25 cellular contexts compared by ENCODE assay signal in the genomic region with DNA sequence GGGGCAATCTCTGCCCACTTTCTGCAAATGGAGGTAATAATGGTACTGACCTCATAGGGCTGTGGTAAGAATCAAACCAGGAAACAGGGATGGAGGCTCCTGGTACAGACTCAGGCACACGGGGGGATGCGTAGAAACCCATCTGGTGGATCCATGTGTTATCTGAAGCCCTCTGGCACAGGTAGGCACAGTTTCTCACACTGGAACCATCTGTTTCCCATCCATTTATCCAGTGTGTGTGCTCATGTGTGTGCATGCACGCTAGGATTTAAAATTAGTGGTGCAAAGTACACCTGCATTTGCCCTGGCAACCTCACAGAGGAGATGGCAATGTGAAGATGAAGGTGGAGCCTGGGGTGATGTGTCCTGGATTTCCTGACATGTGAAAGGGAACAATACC.
"Had no signal": no experiment of that assay in that cellular context is flagged by ENCODE, and none has a peak within 500 bp of the region (broad histone marks: within the 10 kb centered on the region; RNA-seq: fewer than 3 reads in every experiment).

No MANE protein-coding gene starts in this region.

- DNase-seq: activated B cell treated with CpG ODN at 0.5 μM for 24 hours; activated CD8-positive, alpha-beta memory T cell treated with anti-CD3 and anti-CD28 coated beads for 24 hours; activated effector memory CD4-positive, alpha-beta T cell treated with anti-CD3 and anti-CD28 coated beads, Interleukin-2, amount 50 U/mL, for 16 hours; activated naive CD4-positive, alpha-beta T cell treated with anti-CD3 and anti-CD28 coated beads, Interleukin-2, amount 10 ng/mL, durations not matched to agents 7 days and 5 days; activated naive CD8-positive, alpha-beta T cell treated with anti-CD3 and anti-CD28 coated beads, Interleukin-2, amount 10 ng/mL, durations not matched to agents 7 days and 5 days; activated T-cell treated with anti-CD3 and anti-CD28 coated beads, Interleukin-2, amount 50 U/mL, for 1 hour; head of caudate nucleus; hippocampal formation; kidney; left colon; mammary epithelial cell; naive B cell; stimulated activated CD4-positive, alpha-beta T cell treated with anti-CD3 and anti-CD28 coated beads, Interleukin-1b, Interleukin-23, amount 100 ng/mL, for 48 hours; stimulated activated CD4-positive, alpha-beta T cell treated with anti-CD3 and anti-CD28 coated beads, Interleukin-4, amount 100 ng/mL, for 4 hours; stimulated activated CD8-positive, alpha-beta memory T cell treated with anti-CD3 and anti-CD28 coated beads, Interleukin-4, amount 100 ng/mL, for 48 hours; stomach had no signal

- H3K27ac Mint-ChIP-seq: activated B cell treated with CpG ODN at 0.5 μM for 24 hours; activated naive CD4-positive, alpha-beta T cell treated with anti-CD3 and anti-CD28 coated beads, Interleukin-2, amount 10 ng/mL, durations not matched to agents 7 days and 5 days; activated naive CD8-positive, alpha-beta T cell treated with anti-CD3 and anti-CD28 coated beads, Interleukin-2, amount 10 ng/mL, durations not matched to agents 7 days and 5 days; activated T-helper 1 cell treated with anti-CD3 and anti-CD28 coated beads, Interleukin-12 subunit alpha, Interleukin-12 subunit beta, Interleukin-2, Interleukin-4 antibody, amounts not matched to agents 30 ng/mL and 10 ng/mL and 1 ng/mL, durations not matched to agents 14 hours and 24 hours and 36 hours; stimulated activated memory B cell treated with anti-CD40 and anti-IgM and Interleukin-4, amounts not matched to agents 10 μg/mL and 1 μg/mL and 100 μg/mL, for 72 hours had no signal

- H3K4me3 Mint-ChIP-seq: activated B cell treated with CpG ODN at 0.5 μM for 24 hours; activated naive CD4-positive, alpha-beta T cell treated with anti-CD3 and anti-CD28 coated beads, Interleukin-2, amount 10 ng/mL, durations not matched to agents 7 days and 5 days; activated naive CD8-positive, alpha-beta T cell treated with anti-CD3 and anti-CD28 coated beads, Interleukin-2, amount 10 ng/mL, durations not matched to agents 7 days and 5 days; activated T-helper 1 cell treated with anti-CD3 and anti-CD28 coated beads, Interleukin-12 subunit alpha, Interleukin-12 subunit beta, Interleukin-2, Interleukin-4 antibody, amounts not matched to agents 30 ng/mL and 10 ng/mL and 1 ng/mL, durations not matched to agents 14 hours and 24 hours and 36 hours; brain; naive B cell; stimulated activated memory B cell treated with anti-CD40 and anti-IgM and Interleukin-4, amounts not matched to agents 10 μg/mL and 1 μg/mL and 100 μg/mL, for 72 hours had no signal

- H3K9me3 ChIP-seq: ascending aorta, gastroesophageal sphincter, right atrium auricular region, stomach, suprapubic skin, tibial nerve had no signal

- H3K4me3 ChIP-seq: ascending aorta, gastroesophageal sphincter, right atrium auricular region, smooth muscle cell, stomach, suprapubic skin, tibial nerve had no signal

- H3K9me3 Mint-ChIP-seq: activated B cell treated with CpG ODN at 0.5 μM for 24 hours; activated naive CD4-positive, alpha-beta T cell treated with anti-CD3 and anti-CD28 coated beads, Interleukin-2, amount 10 ng/mL, durations not matched to agents 7 days and 5 days; activated naive CD8-positive, alpha-beta T cell treated with anti-CD3 and anti-CD28 coated beads, Interleukin-2, amount 10 ng/mL, durations not matched to agents 7 days and 5 days; activated T-helper 1 cell treated with anti-CD3 and anti-CD28 coated beads, Interleukin-12 subunit alpha, Interleukin-12 subunit beta, Interleukin-2, Interleukin-4 antibody, amounts not matched to agents 30 ng/mL and 10 ng/mL and 1 ng/mL, durations not matched to agents 14 hours and 24 hours and 36 hours; brain; naive B cell; stimulated activated memory B cell treated with anti-CD40 and anti-IgM and Interleukin-4, amounts not matched to agents 10 μg/mL and 1 μg/mL and 100 μg/mL, for 72 hours had no signal

- ATAC-seq: gastroesophageal sphincter; left colon; stimulated activated memory B cell treated with anti-CD40 and anti-IgM and Interleukin-4, amounts not matched to agents 10 μg/mL and 1 μg/mL and 100 μg/mL, for 72 hours had no signal

- H3K27ac ChIP-seq: ascending aorta, gastroesophageal sphincter, right atrium auricular region, stomach, suprapubic skin, tibial nerve had no signal

- H3K27me3 Mint-ChIP-seq: activated B cell treated with CpG ODN at 0.5 μM for 24 hours; activated naive CD4-positive, alpha-beta T cell treated with anti-CD3 and anti-CD28 coated beads, Interleukin-2, amount 10 ng/mL, durations not matched to agents 7 days and 5 days; activated naive CD8-positive, alpha-beta T cell treated with anti-CD3 and anti-CD28 coated beads, Interleukin-2, amount 10 ng/mL, durations not matched to agents 7 days and 5 days; naive B cell; stimulated activated memory B cell treated with anti-CD40 and anti-IgM and Interleukin-4, amounts not matched to agents 10 μg/mL and 1 μg/mL and 100 μg/mL, for 72 hours had no signal

- H3K4me1 Mint-ChIP-seq: activated naive CD4-positive, alpha-beta T cell treated with anti-CD3 and anti-CD28 coated beads, Interleukin-2, amount 10 ng/mL, durations not matched to agents 7 days and 5 days; brain had no signal
